ENCODE assay signal across 26 cellular contexts in the genomic region with DNA sequence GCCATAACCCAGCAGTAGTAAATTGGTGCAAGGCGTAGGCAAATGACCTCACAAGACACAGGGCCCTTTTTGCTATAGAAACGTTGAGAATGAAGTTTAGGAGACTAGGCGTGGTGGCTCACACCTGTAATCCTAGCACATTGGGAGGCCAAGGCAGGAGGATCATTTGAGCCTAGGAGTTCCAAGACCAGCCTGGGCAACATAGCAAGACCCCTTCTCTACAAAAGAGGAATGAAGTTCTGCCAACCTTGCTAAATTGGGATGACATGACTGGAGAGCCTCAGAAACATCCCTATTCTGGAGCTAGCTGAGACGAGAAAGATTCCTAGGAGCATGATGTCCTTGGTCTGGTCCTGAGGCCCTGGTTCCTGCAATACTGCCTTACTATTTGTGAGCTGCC.
"Had no signal": no experiment of that assay in that cellular context is flagged by ENCODE, and none has a peak within 500 bp of the region (broad histone marks: within the 10 kb centered on the region; RNA-seq: fewer than 3 reads in every experiment).

No MANE protein-coding gene starts in this region.

- H3K4me1 ChIP-seq: neural progenitor cell, right atrium auricular region, sigmoid colon had no signal

- H3K9me3 Mint-ChIP-seq: naive thymus-derived CD4-positive, alpha-beta T cell; nephron; neural progenitor cell; stimulated activated effector memory CD8-positive, alpha-beta T cell treated with anti-CD3 and anti-CD28 coated beads, Interleukin-12 subunit alpha, Interleukin-12 subunit beta, amount 100 ng/mL, for 72 hours had no signal

- H3K27me3 ChIP-seq: esophagus muscularis mucosa, heart right ventricle, left lung, neural progenitor cell, right atrium auricular region, sigmoid colon, tibial nerve, upper lobe of left lung had no signal

- H3K27ac Mint-ChIP-seq: naive thymus-derived CD4-positive, alpha-beta T cell; nephron; neural progenitor cell; progenitor cell of endocrine pancreas; stimulated activated effector memory CD8-positive, alpha-beta T cell treated with anti-CD3 and anti-CD28 coated beads, Interleukin-12 subunit alpha, Interleukin-12 subunit beta, amount 100 ng/mL, for 72 hours had no signal

- H2AFZ ChIP-seq: neural progenitor cell, parathyroid adenoma had no signal

- H3K27me3 Mint-ChIP-seq: naive thymus-derived CD4-positive, alpha-beta T cell; progenitor cell of endocrine pancreas had no signal

- H3K4me3 Mint-ChIP-seq: naive thymus-derived CD4-positive, alpha-beta T cell; nephron; neural progenitor cell; stimulated activated effector memory CD8-positive, alpha-beta T cell treated with anti-CD3 and anti-CD28 coated beads, Interleukin-12 subunit alpha, Interleukin-12 subunit beta, amount 100 ng/mL, for 72 hours had no signal

- H3K4me3 ChIP-seq: coronary artery, esophagus muscularis mucosa, heart right ventricle, left lung, neural progenitor cell, right atrium auricular region, sigmoid colon, thoracic aorta, tibial nerve, upper lobe of left lung had no signal

- DNase-seq: dermis blood vessel endothelial cell; effector memory CD4-positive, alpha-beta T cell; foreskin melanocyte; glutamatergic neuron; heart right ventricle; hippocampal formation; left cardiac atrium; left lung; mesendoderm; midbrain; naive thymus-derived CD4-positive, alpha-beta T cell; sigmoid colon; stimulated activated CD4-positive, alpha-beta T cell treated with anti-CD3 and anti-CD28 coated beads, Interleukin-2, amount 100 ng/mL, for 24 hours; stimulated activated CD4-positive, alpha-beta T cell treated with anti-CD3 and anti-CD28 coated beads, Interleukin-4, amount 100 ng/mL, for 24 hours; stimulated activated naive CD4-positive, alpha-beta T cell treated with Interleukin-2 at 50 U/mL for 16 hours; upper lobe of left lung had no signal

- H3K4me2 ChIP-seq: neural progenitor cell had no signal

- H3K9me3 ChIP-seq: esophagus muscularis mucosa, heart right ventricle, left lung, right atrium auricular region, sigmoid colon, thoracic aorta, tibial nerve, upper lobe of left lung had no signal

- H3K4me1 Mint-ChIP-seq: stimulated activated effector memory CD8-positive, alpha-beta T cell treated with anti-CD3 and anti-CD28 coated beads, Interleukin-12 subunit alpha, Interleukin-12 subunit beta, amount 100 ng/mL, for 72 hours had no signal

- H3K36me3 ChIP-seq: esophagus muscularis mucosa, right atrium auricular region, sigmoid colon, thoracic aorta, tibial nerve, upper lobe of left lung had no signal

- ATAC-seq: heart right ventricle; left cardiac atrium; left lung; naive thymus-derived CD4-positive, alpha-beta T cell; stimulated activated effector memory CD8-positive, alpha-beta T cell treated with anti-CD3 and anti-CD28 coated beads, Interleukin-12 subunit alpha, Interleukin-12 subunit beta, amount 100 ng/mL, for 72 hours had no signal

- H3K27ac ChIP-seq: coronary artery, esophagus muscularis mucosa, heart right ventricle, left lung, neural progenitor cell, parathyroid adenoma, right atrium auricular region, sigmoid colon, thoracic aorta, tibial nerve, upper lobe of left lung had no signal

- H3K9ac ChIP-seq: neural progenitor cell, parathyroid adenoma had no signal
